Comparison of ENCODE assay signal across 14 cellular contexts in the genomic region with DNA sequence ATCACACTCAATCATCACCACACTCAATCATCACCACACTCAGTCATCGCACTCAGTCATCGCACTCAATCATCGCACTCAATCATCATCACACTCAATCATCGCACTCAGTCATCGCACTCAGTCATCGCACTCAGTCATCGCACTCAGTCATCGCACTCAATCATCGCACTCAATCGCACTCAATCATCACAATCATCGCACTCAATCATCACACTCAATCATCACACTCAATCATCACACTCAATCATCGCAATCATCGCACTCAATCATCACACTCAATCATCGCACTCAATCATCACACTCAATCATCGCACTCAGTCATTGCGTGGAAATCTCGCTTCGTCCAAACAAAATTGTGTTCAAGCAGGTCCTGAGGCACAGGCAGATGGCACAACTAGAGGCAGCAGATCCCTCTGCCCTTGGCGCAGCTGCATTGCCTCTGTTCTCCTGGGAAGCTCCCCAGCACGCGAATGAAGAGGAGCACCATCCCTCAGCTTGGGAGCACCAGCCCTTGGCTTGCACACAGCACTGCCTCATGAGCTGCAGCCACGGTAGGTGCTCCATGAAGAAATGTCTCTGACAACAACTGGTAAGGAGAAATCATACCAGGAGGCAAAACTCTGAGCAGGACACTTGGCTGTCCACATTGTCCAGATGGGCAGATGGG.
DNase-seq lines count a peak whose midpoint lies in the region; ATAC-seq, FAIRE-seq and TF ChIP-seq lines count a peak whose summit lies in the region.
"Had no signal": no experiment of that assay in that cellular context is flagged by ENCODE, and none has a peak within 500 bp of the region (broad histone marks: within the 10 kb centered on the region; RNA-seq: fewer than 3 reads in every experiment).

No MANE protein-coding gene starts in this region.

- H4K20me1 ChIP-seq in GM12878 (ENCODE audit: control insufficient read depth, insufficient read depth) = no peaks in the 10 kb centered on the region

- POLR2A ChIA-PET in HEK293 (lab: Yijun Ruan, JAX) = no interaction called here
- POLR2A ChIA-PET in GM12878 (lab: Charles Lee) = no interaction called here

- TF ChIP-seq RAD21 in GM12878 (IDR thresholded peaks at IDR 0.05; ENCODE audit: insufficient read depth, low read depth, low read length) = no peak

- H3K4me2 ChIP-seq in GM12878 (ENCODE audit: control insufficient read depth, insufficient read depth) = no peak overlapping the region
- H3K4me2 ChIP-seq: A549, KMS-11 had no signal

- no peak for TF ChIP-seq EP300 in GM12878 (IDR thresholded peaks at IDR 0.05; ENCODE audit: borderline replicate concordance in 1 of 2, control insufficient read depth in 1 of 2, low read depth in 2 of 2, low read length in 2 of 2)

- no peak for DNase-seq in GM12878 (ENCODE audit: low read depth, low spot score)
- peak; percentile 26 for DNase-seq in mesenteric fat pad (ENCODE audit: low spot score)
- no peak for DNase-seq in C1 segment of cervical spinal cord (lab: John Stamatoyannopoulos, UW)
- DNase-seq in putamen (ENCODE audit: low spot score) = no peak
- DNase-seq: BE2C; Caco-2; CD8-positive, alpha-beta memory T cell; DND-41; GDM1; HCEC 1CT had no signal

- in situ Hi-C loops in GM12878 (cut with MboI) = no loop called here

- H3K4me3 ChIP-seq in HEK293 (ENCODE audit: low read depth, low read length) = no peak overlapping the region
- no peak overlapping the region for H3K4me3 ChIP-seq in GM12878
- H3K4me3 ChIP-seq: A549 had no signal

- no peak overlapping the region for H3K27ac ChIP-seq in HEK293 (ENCODE audit: extremely low read depth, low read depth, low read length)
- H3K27ac ChIP-seq in GM12878 (ENCODE audit: control insufficient read depth, insufficient read depth) = no peak overlapping the region
- H3K27ac ChIP-seq: A549, KMS-11 had no signal

- TF ChIP-seq POLR2A in GM12878 (IDR thresholded peaks at IDR 0.05; ENCODE audit: low read depth, low read length) = no peak

- H3K4me1 ChIP-seq in HEK293 (ENCODE audit: control insufficient read depth, insufficient read depth, low read length) (no peaks in the 10 kb centered on the region), GM12878 (ENCODE audit: control insufficient read depth, insufficient read depth, low read length) (no peaks in the 10 kb centered on the region)
- H3K4me1 ChIP-seq: A549, BE2C, Caco-2 had no signal

- no peaks in the 10 kb centered on the region for H3K79me2 ChIP-seq in GM12878 (ENCODE audit: control insufficient read depth, insufficient read depth, low read length)

- ATAC-seq in GM12878 = no peak
- ATAC-seq in GM21619 (IDR thresholded peaks at IDR 0.05; ENCODE audit: unreplicated experiment) = no peak
- ATAC-seq: A549 had no signal

- 90% methylated on average over 15 of the region's 22 CpGs for WGBS in GM12878 (ENCODE audit: insufficient coverage, insufficient replicate concordance, low lambda C conversion rate, missing lambda C conversion rate)

- CTCF ChIA-PET in HEK293 (lab: Yijun Ruan, JAX) (no interaction called here), GM12878 (lab: Yijun Ruan, JAX) (no interaction called here)

- SMC1A ChIA-PET in GM12878 (lab: Charles Lee; ENCODE audit: uncharacterized antibody, unreplicated experiment) = no interaction called here

- H3K9me3 ChIP-seq in HEK293 (ENCODE audit: control insufficient read depth, insufficient read depth, low read depth, low read length) = no peaks in the 10 kb centered on the region
- peaks cover 3% of the 10 kb centered on the region; the same call in 1 of the 3 replicates for H3K9me3 ChIP-seq in GM12878 (replicated peaks; ENCODE audit: control insufficient read depth, insufficient read depth, low read length)
- H3K9me3 ChIP-seq: BE2C, Caco-2 had no signal

- FAIRE-seq in GM12878 (lab: Jason Lieb, UNC) = no peak
- FAIRE-seq: A549 had no signal

- H3K36me3 ChIP-seq in HEK293 (ENCODE audit: control insufficient read depth in 2 of 2, insufficient read depth in 1 of 2, low read length in 2 of 2) (no peaks in the 10 kb centered on the region), GM12878 (ENCODE audit: control insufficient read depth in 2 of 2, insufficient read depth in 2 of 2, low read length in 1 of 2) (peaks cover 0 to 5% of the 10 kb centered on the region in 2 experiments; a peak in 2 of 4 replicates)
- H3K36me3 ChIP-seq: BE2C had no signal

- intact Hi-C loops in GM12878 (cut with micrococcal nuclease; ENCODE audit: unreplicated experiment) = no loop called here

- TF ChIP-seq CTCF in HEK293 (tag by site-specific recombination; IDR thresholded peaks at IDR 0.05) (no peak), GM12878 (IDR thresholded peaks at IDR 0.05 in 2 of 3, conservative IDR thresholded peaks at IDR 0.05 in 1 of 3; ENCODE audit: control insufficient read depth in 2 of 3, extremely low read depth in 1 of 3, insufficient read depth in 1 of 3, low read depth in 3 of 3, low read length in 3 of 3) (no peak)

- RAD21 ChIA-PET in GM12878 (lab: Charles Lee; ENCODE audit: unreplicated experiment) = no interaction called here

- no TSS peak for BruUV-seq in GM12878 (replicated peaks; lab: Mats Ljungman, UMichigan)

- no peaks in the 10 kb centered on the region for H3K27me3 ChIP-seq in GM12878 (replicated peaks in 1 of 2; ENCODE audit: control insufficient read depth in 2 of 2, insufficient read depth in 2 of 2, low read length in 1 of 2)
- H3K27me3 ChIP-seq: BE2C had no signal

- H3K9ac ChIP-seq in GM12878 (ENCODE audit: control insufficient read depth, insufficient read depth, low read length) = no peak overlapping the region
- H3K9ac ChIP-seq: KMS-11 had no signal

- no peak overlapping the region for H2AFZ ChIP-seq in GM12878 (ENCODE audit: control insufficient read depth, low read depth, low read length)

TF ChIP-seq in HEK293, 187 proteins besides CTCF, POLR2A, EP300 and RAD21:
- TF ChIP-seq, protein P1, sequence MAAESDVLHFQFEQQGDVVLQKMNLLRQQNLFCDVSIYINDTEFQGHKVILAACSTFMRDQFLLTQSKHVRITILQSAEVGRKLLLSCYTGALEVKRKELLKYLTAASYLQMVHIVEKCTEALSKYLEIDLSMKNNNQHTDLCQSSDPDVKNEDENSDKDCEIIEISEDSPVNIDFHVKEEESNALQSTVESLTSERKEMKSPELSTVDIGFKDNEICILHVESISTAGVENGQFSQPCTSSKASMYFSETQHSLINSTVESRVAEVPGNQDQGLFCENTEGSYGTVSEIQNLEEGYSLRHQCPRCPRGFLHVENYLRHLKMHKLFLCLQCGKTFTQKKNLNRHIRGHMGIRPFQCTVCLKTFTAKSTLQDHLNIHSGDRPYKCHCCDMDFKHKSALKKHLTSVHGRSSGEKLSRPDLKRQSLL (tag by site-specific recombination; IDR thresholded peaks at IDR 0.05) = peak; percentile 81; the same call in 1 of the 2 replicates
- TF ChIP-seq, protein P2, sequence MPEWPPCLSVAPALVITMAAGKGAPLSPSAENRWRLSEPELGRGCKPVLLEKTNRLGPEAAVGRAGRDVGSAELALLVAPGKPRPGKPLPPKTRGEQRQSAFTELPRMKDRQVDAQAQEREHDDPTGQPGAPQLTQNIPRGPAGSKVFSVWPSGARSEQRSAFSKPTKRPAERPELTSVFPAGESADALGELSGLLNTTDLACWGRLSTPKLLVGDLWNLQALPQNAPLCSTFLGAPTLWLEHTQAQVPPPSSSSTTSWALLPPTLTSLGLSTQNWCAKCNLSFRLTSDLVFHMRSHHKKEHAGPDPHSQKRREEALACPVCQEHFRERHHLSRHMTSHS (tag by site-specific recombination; IDR thresholded peaks at IDR 0.05) = 0 out of 2 replicates have a peak, but pooled peaks have one; percentile 56
- peak; percentile 35 for TF ChIP-seq SETDB1 (IDR thresholded peaks at IDR 0.05; ENCODE audit: insufficient read length, low read length)
- no peak for TF ChIP-seq ZNF664 (tag by site-specific recombination; IDR thresholded peaks at IDR 0.05)

TF ChIP-seq in GM12878, 131 proteins besides CTCF, POLR2A, EP300 and RAD21:
- TF ChIP-seq, protein P3, sequence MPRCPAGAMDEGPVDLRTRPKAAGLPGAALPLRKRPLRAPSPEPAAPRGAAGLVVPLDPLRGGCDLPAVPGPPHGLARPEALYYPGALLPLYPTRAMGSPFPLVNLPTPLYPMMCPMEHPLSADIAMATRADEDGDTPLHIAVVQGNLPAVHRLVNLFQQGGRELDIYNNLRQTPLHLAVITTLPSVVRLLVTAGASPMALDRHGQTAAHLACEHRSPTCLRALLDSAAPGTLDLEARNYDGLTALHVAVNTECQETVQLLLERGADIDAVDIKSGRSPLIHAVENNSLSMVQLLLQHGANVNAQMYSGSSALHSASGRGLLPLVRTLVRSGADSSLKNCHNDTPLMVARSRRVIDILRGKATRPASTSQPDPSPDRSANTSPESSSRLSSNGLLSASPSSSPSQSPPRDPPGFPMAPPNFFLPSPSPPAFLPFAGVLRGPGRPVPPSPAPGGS (IDR thresholded peaks at IDR 0.05; ENCODE audit: borderline replicate concordance, insufficient read depth, low read depth, low read length, poor library complexity, severe bottlenecking) = peak; percentile 57
- TF ChIP-seq TARDBP (IDR thresholded peaks at IDR 0.05; ENCODE audit: borderline replicate concordance) = no peak
